In genomic region chr14:105602799-105603763, GRCh38 we compare ENCODE assay signal across 1 cellular context.
TF ChIP-seq lines count a peak whose summit lies in the region.

No MANE protein-coding gene starts in this region.

TF ChIP-seq in HEK293, 187 proteins besides CTCF, POLR2A, EP300 and RAD21 (continued from another document):
- TF ChIP-seq PRDM2 (tag by site-specific recombination; IDR thresholded peaks at IDR 0.05; ENCODE audit: borderline replicate concordance) (no peak), ZNF174 (tag by site-specific recombination; IDR thresholded peaks at IDR 0.05) (no peak), ZFP41 (tag by site-specific recombination; IDR thresholded peaks at IDR 0.05; ENCODE audit: borderline replicate concordance) (no peak), ZNF660 (tag by site-specific recombination; IDR thresholded peaks at IDR 0.05) (no peak), ZNF518A (tag by site-specific recombination; conservative IDR thresholded peaks at IDR 0.05; ENCODE audit: low read depth) (no peak)
